In the genomic region with DNA sequence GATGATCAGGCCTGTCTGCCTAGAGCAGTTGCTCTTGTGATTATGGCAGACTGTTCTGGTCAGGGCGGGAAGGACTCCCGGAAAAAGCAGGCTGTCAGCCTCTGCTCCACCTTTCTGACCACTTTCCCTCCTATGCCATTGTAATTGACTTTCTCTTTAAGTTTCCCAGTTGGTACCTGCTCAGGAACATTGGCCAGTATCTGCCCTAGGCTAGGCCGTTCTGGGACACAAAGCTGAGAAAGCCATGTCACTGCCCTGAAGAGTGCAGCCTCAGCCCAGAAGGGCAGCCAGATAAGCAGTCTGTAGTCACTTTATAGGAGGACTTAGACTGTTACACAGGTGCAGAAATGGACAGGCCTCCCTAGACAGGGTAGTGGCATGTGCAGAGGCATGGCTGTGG, we compare ENCODE assay signal across 38 cellular contexts.
"Had no signal": no experiment of that assay in that cellular context is flagged by ENCODE, and none has a peak within 500 bp of the region (broad histone marks: within the 10 kb centered on the region; RNA-seq: fewer than 3 reads in every experiment).

No MANE protein-coding gene starts in this region.

- DNase-seq: activated CD4-positive, alpha-beta memory T cell treated with anti-CD3 and anti-CD28 coated beads, Interleukin-2, amount 10 ng/mL, durations not matched to agents 7 days and 5 days; activated CD4-positive, alpha-beta T cell treated with anti-CD3 and anti-CD28 coated beads for 1 hour; activated CD4-positive, alpha-beta T cell treated with anti-CD3 and anti-CD28 coated beads for 36 hours; activated CD4-positive, alpha-beta T cell treated with anti-CD3 and anti-CD28 coated beads for 48 hours; activated CD4-positive, alpha-beta T cell treated with anti-CD3 and anti-CD28 coated beads, Interleukin-2, amount 10 ng/mL, durations not matched to agents 7 days and 5 days; activated CD4-positive, alpha-beta T cell treated with anti-CD3 and anti-CD28 coated beads, Interleukin-2, amount 50 U/mL, for 48 hours; activated CD4-positive, CD25-positive, alpha-beta regulatory T cell; activated CD8-positive, alpha-beta memory T cell treated with anti-CD3 and anti-CD28 coated beads for 24 hours; activated CD8-positive, alpha-beta memory T cell treated with anti-CD3 and anti-CD28 coated beads, Interleukin-2, amount 10 ng/mL, durations not matched to agents 7 days and 5 days; activated CD8-positive, alpha-beta memory T cell treated with anti-CD3 and anti-CD28 coated beads, Interleukin-2, amount 50 U/mL, for 48 hours; activated CD8-positive, alpha-beta T cell treated with anti-CD3 and anti-CD28 coated beads, Interleukin-2, amount 10 ng/mL, durations not matched to agents 7 days and 5 days; activated effector memory CD4-positive, alpha-beta T cell treated with Interleukin-2 at 50 U/mL for 16 hours; activated gamma-delta T cell; activated naive CD4-positive, alpha-beta T cell treated with anti-CD3 and anti-CD28 coated beads, Interleukin-2, amount 10 ng/mL, durations not matched to agents 7 days and 5 days; activated naive CD4-positive, alpha-beta T cell treated with Interleukin-2 at 50 U/mL for 16 hours; activated naive CD8-positive, alpha-beta T cell treated with anti-CD3 and anti-CD28 coated beads, Interleukin-2, amount 10 ng/mL, durations not matched to agents 7 days and 5 days; activated naive CD8-positive, alpha-beta T cell treated with anti-CD3 and anti-CD28 coated beads, Interleukin-2, amount 50 U/mL, for 24 hours; activated T-cell treated with anti-CD3 and anti-CD28 coated beads, Interleukin-2, amount 50 U/mL, for 24 hours; activated T-cell treated with anti-CD3 and anti-CD28 coated beads, Interleukin-2, amount 50 U/mL, for 48 hours; amygdala; anterior cingulate cortex; caudate nucleus; cerebellar nuclear complex; T-helper 1 cell; T-helper 2 cell; T-helper 9 cell; WERI-Rb-1 had no signal

- H3K27ac Mint-ChIP-seq: activated CD4-positive, alpha-beta memory T cell treated with anti-CD3 and anti-CD28 coated beads, Interleukin-2, amount 10 ng/mL, durations not matched to agents 7 days and 5 days; activated CD4-positive, alpha-beta T cell treated with anti-CD3 and anti-CD28 coated beads for 36 hours; activated CD4-positive, alpha-beta T cell treated with anti-CD3 and anti-CD28 coated beads, Interleukin-2, amount 10 ng/mL, durations not matched to agents 7 days and 5 days; activated CD8-positive, alpha-beta memory T cell treated with anti-CD3 and anti-CD28 coated beads, Interleukin-2, amount 10 ng/mL, durations not matched to agents 7 days and 5 days; activated CD8-positive, alpha-beta T cell treated with anti-CD3 and anti-CD28 coated beads, Interleukin-2, amount 10 ng/mL, durations not matched to agents 7 days and 5 days; activated naive CD4-positive, alpha-beta T cell treated with anti-CD3 and anti-CD28 coated beads, Interleukin-2, amount 10 ng/mL, durations not matched to agents 7 days and 5 days; activated naive CD4-positive, alpha-beta T cell treated with anti-CD3 and anti-CD28 coated beads, Interleukin-2, amount 50 U/mL, for 24 hours; activated naive CD8-positive, alpha-beta T cell; activated naive CD8-positive, alpha-beta T cell treated with anti-CD3 and anti-CD28 coated beads, Interleukin-2, amount 10 ng/mL, durations not matched to agents 7 days and 5 days; activated naive CD8-positive, alpha-beta T cell treated with anti-CD3 and anti-CD28 coated beads, Interleukin-2, amount 50 U/mL, for 24 hours; activated T-cell treated with anti-CD3 and anti-CD28 coated beads, Interleukin-2, amount 50 U/mL, for 24 hours; activated T-helper 2 cell treated with anti-CD3 and anti-CD28 coated beads, Interferon-gamma antibody, Interleukin-2, Interleukin-4, amounts not matched to agents 10 μg/mL and 5 μg/mL and 100 μg/mL, durations not matched to agents 14 hours and 24 hours and 36 hours; brain; T-helper 1 cell treated with Interleukin-12 subunit alpha and Interleukin-12 subunit beta and Interleukin-4 antibody, amounts not matched to agents 30 μg/mL and 1 μg/mL, for 36 hours; T-helper 2 cell treated with Interferon-gamma antibody and Interleukin-4, amounts not matched to agents 5 μg/mL and 100 μg/mL, for 36 hours had no signal

- H3K4me1 Mint-ChIP-seq: activated CD4-positive, alpha-beta memory T cell treated with anti-CD3 and anti-CD28 coated beads, Interleukin-2, amount 10 ng/mL, durations not matched to agents 7 days and 5 days; activated CD4-positive, alpha-beta T cell treated with anti-CD3 and anti-CD28 coated beads for 36 hours; activated CD4-positive, alpha-beta T cell treated with anti-CD3 and anti-CD28 coated beads, Interleukin-2, amount 10 ng/mL, durations not matched to agents 7 days and 5 days; activated CD8-positive, alpha-beta memory T cell treated with anti-CD3 and anti-CD28 coated beads, Interleukin-2, amount 10 ng/mL, durations not matched to agents 7 days and 5 days; activated naive CD4-positive, alpha-beta T cell treated with anti-CD3 and anti-CD28 coated beads, Interleukin-2, amount 10 ng/mL, durations not matched to agents 7 days and 5 days; activated naive CD4-positive, alpha-beta T cell treated with anti-CD3 and anti-CD28 coated beads, Interleukin-2, amount 50 U/mL, for 24 hours; activated naive CD8-positive, alpha-beta T cell treated with anti-CD3 and anti-CD28 coated beads, Interleukin-2, amount 10 ng/mL, durations not matched to agents 7 days and 5 days; activated naive CD8-positive, alpha-beta T cell treated with anti-CD3 and anti-CD28 coated beads, Interleukin-2, amount 50 U/mL, for 24 hours; central memory CD8-positive, alpha-beta T cell; WTC11 had no signal

- H3K27ac ChIP-seq: ascending aorta, cardiac muscle cell, WERI-Rb-1 had no signal

- H3K9me3 Mint-ChIP-seq: activated CD4-positive, alpha-beta memory T cell treated with anti-CD3 and anti-CD28 coated beads, Interleukin-2, amount 10 ng/mL, durations not matched to agents 7 days and 5 days; activated CD4-positive, alpha-beta T cell treated with anti-CD3 and anti-CD28 coated beads, Interleukin-2, amount 10 ng/mL, durations not matched to agents 7 days and 5 days; activated naive CD4-positive, alpha-beta T cell treated with anti-CD3 and anti-CD28 coated beads, Interleukin-2, amount 10 ng/mL, durations not matched to agents 7 days and 5 days; activated naive CD4-positive, alpha-beta T cell treated with anti-CD3 and anti-CD28 coated beads, Interleukin-2, amount 50 U/mL, for 24 hours; activated naive CD8-positive, alpha-beta T cell treated with anti-CD3 and anti-CD28 coated beads, Interleukin-2, amount 10 ng/mL, durations not matched to agents 7 days and 5 days; activated naive CD8-positive, alpha-beta T cell treated with anti-CD3 and anti-CD28 coated beads, Interleukin-2, amount 50 U/mL, for 24 hours; activated T-cell treated with anti-CD3 and anti-CD28 coated beads, Interleukin-2, amount 50 U/mL, for 24 hours; activated T-helper 2 cell treated with anti-CD3 and anti-CD28 coated beads, Interferon-gamma antibody, Interleukin-2, Interleukin-4, amounts not matched to agents 10 μg/mL and 5 μg/mL and 100 μg/mL, durations not matched to agents 14 hours and 24 hours and 36 hours; brain; central memory CD8-positive, alpha-beta T cell; T-helper 1 cell treated with Interleukin-12 subunit alpha and Interleukin-12 subunit beta and Interleukin-4 antibody, amounts not matched to agents 30 μg/mL and 1 μg/mL, for 36 hours; T-helper 2 cell treated with Interferon-gamma antibody and Interleukin-4, amounts not matched to agents 5 μg/mL and 100 μg/mL, for 36 hours; WTC11 had no signal

- ATAC-seq: activated CD4-positive, alpha-beta T cell treated with anti-CD3 and anti-CD28 coated beads for 36 hours; activated CD4-positive, CD25-positive, alpha-beta regulatory T cell treated with anti-CD3 and anti-CD28 coated beads, Interleukin-2, amount 50 U/mL, for 24 hours; activated CD8-positive, alpha-beta memory T cell treated with anti-CD3 and anti-CD28 coated beads, Interleukin-2, amount 10 ng/mL, durations not matched to agents 7 days and 5 days; activated CD8-positive, alpha-beta T cell treated with anti-CD3 and anti-CD28 coated beads, Interleukin-2, amount 10 ng/mL, durations not matched to agents 7 days and 5 days; activated naive CD8-positive, alpha-beta T cell treated with anti-CD3 and anti-CD28 coated beads, Interleukin-2, amount 50 U/mL, for 24 hours; WTC11 had no signal

- H3K36me3 Mint-ChIP-seq: activated CD8-positive, alpha-beta memory T cell treated with anti-CD3 and anti-CD28 coated beads, Interleukin-2, amount 10 ng/mL, durations not matched to agents 7 days and 5 days; activated naive CD4-positive, alpha-beta T cell treated with anti-CD3 and anti-CD28 coated beads, Interleukin-2, amount 10 ng/mL, durations not matched to agents 7 days and 5 days; activated naive CD4-positive, alpha-beta T cell treated with anti-CD3 and anti-CD28 coated beads, Interleukin-2, amount 50 U/mL, for 24 hours; activated naive CD8-positive, alpha-beta T cell; activated naive CD8-positive, alpha-beta T cell treated with anti-CD3 and anti-CD28 coated beads, Interleukin-2, amount 10 ng/mL, durations not matched to agents 7 days and 5 days; brain; WTC11 had no signal

- H3K4me3 Mint-ChIP-seq: activated CD4-positive, alpha-beta memory T cell treated with anti-CD3 and anti-CD28 coated beads, Interleukin-2, amount 10 ng/mL, durations not matched to agents 7 days and 5 days; activated CD4-positive, alpha-beta T cell treated with anti-CD3 and anti-CD28 coated beads for 36 hours; activated CD4-positive, alpha-beta T cell treated with anti-CD3 and anti-CD28 coated beads, Interleukin-2, amount 10 ng/mL, durations not matched to agents 7 days and 5 days; activated CD8-positive, alpha-beta memory T cell treated with anti-CD3 and anti-CD28 coated beads, Interleukin-2, amount 10 ng/mL, durations not matched to agents 7 days and 5 days; activated CD8-positive, alpha-beta T cell treated with anti-CD3 and anti-CD28 coated beads, Interleukin-2, amount 10 ng/mL, durations not matched to agents 7 days and 5 days; activated naive CD4-positive, alpha-beta T cell treated with anti-CD3 and anti-CD28 coated beads, Interleukin-2, amount 10 ng/mL, durations not matched to agents 7 days and 5 days; activated naive CD4-positive, alpha-beta T cell treated with anti-CD3 and anti-CD28 coated beads, Interleukin-2, amount 50 U/mL, for 24 hours; activated naive CD8-positive, alpha-beta T cell; activated naive CD8-positive, alpha-beta T cell treated with anti-CD3 and anti-CD28 coated beads, Interleukin-2, amount 10 ng/mL, durations not matched to agents 7 days and 5 days; activated naive CD8-positive, alpha-beta T cell treated with anti-CD3 and anti-CD28 coated beads, Interleukin-2, amount 50 U/mL, for 24 hours; activated T-cell treated with anti-CD3 and anti-CD28 coated beads, Interleukin-2, amount 50 U/mL, for 24 hours; brain; central memory CD8-positive, alpha-beta T cell; T-helper 1 cell treated with Interleukin-12 subunit alpha and Interleukin-12 subunit beta and Interleukin-4 antibody, amounts not matched to agents 30 μg/mL and 1 μg/mL, for 36 hours; T-helper 2 cell treated with Interferon-gamma antibody and Interleukin-4, amounts not matched to agents 5 μg/mL and 100 μg/mL, for 36 hours; WTC11 had no signal
